ENCODE assay signal across 10 cellular contexts in genomic region chr10:90847436-90847835, GRCh38. TPM values are rescaled to one million over a fixed set of nuclear protein-coding genes. Genes with fewer than 3 reads are reported as not detected.
A peak's percentile ranks its signal among the peaks of the same experiment; 100 is the strongest.
DNase-seq lines count a peak whose midpoint lies in the region; ATAC-seq and TF ChIP-seq lines count a peak whose summit lies in the region.
"Had no signal": no experiment of that assay in that cellular context is flagged by ENCODE, and none has a peak within 500 bp of the region (broad histone marks: within the 10 kb centered on the region; RNA-seq: fewer than 3 reads in every experiment).

No MANE protein-coding gene starts in this region.

- DNase-seq in A172 (ENCODE audit: low spot score) (peak; percentile 38), HFFc6 (peak; percentile 42), SKM-1 treated with dmso at 0.1 percent for 144 hours (lab: John Stamatoyannopoulos, UW; ENCODE audit: unreplicated experiment) (peak; percentile 59), foreskin fibroblast (peak; percentile 63 to 81), DMS79 (lab: John Stamatoyannopoulos, UW) (no peak), dedifferentiated amniotic fluid mesenchymal stem cell (ENCODE audit: extremely low spot score) (no peak)
- DNase-seq in stimulated activated CD4-positive, alpha-beta T cell treated with anti-CD3 and anti-CD28 coated beads, Interleukin-4, amount 100 ng/mL, for 24 hours, result no peak
- DNase-seq: SW 1271 had no signal

- H3K9me3 Mint-ChIP-seq in HFFc6, result peaks cover 20% of the 10 kb centered on the region

- peaks cover 34% of the 10 kb centered on the region for H3K4me1 Mint-ChIP-seq in HFFc6 (ENCODE audit: low read depth)

- peaks cover 6% of the 10 kb centered on the region for H3K27me3 Mint-ChIP-seq in HFFc6 (ENCODE audit: insufficient read depth)

- peak overlapping the region; percentile 39; the same call in 1 of the 2 replicates for H3K27ac Mint-ChIP-seq in HFFc6

- no peak overlapping the region for H3K4me3 ChIP-seq in foreskin fibroblast (ENCODE audit: low read depth in 1 of 2, low read length in 2 of 2)

- TF ChIP-seq CTCF in HFFc6 (IDR thresholded peaks at IDR 0.05), result no peak
- TF ChIP-seq CTCF in foreskin fibroblast (IDR thresholded peaks at IDR 0.05; ENCODE audit: low read depth, low read length), result no peak

- peaks cover 22% of the 10 kb centered on the region for H3K36me3 Mint-ChIP-seq in HFFc6 (ENCODE audit: low read depth)

- no peak for ATAC-seq in HG02852 (IDR thresholded peaks at IDR 0.05; ENCODE audit: unreplicated experiment)

- peak overlapping the region; percentile 16; the same call in 1 of the 2 replicates for H3K4me3 Mint-ChIP-seq in HFFc6
- H3K4me3 Mint-ChIP-seq: CD14-positive monocyte had no signal

RNA-seq across cellular contexts. Expression of gene HTR7, which starts 10.4 kb away (rescaled TPM):
- 0.12 and 0.31 TPM in 2 replicates for total RNA-seq in A172 (2014; rRNA removed; shearing (Covaris generic))
- total RNA-seq in HFFc6 (2021; fragmentation: NEBNext Ultra II Directional; extraction: Animal tissue kit (Norgen Biotek cat#: 25700)), result under 1 TPM; 0.23 to 0.50 (median 0.30) TPM

RNA-seq across cellular contexts. Expression of gene RPP30, which starts 24.3 kb away (rescaled TPM):
- 114 and 150 TPM in 2 replicates for total RNA-seq in A172 (2014; rRNA removed; shearing (Covaris generic))
- total RNA-seq in HFFc6 (2021; fragmentation: NEBNext Ultra II Directional; extraction: Animal tissue kit (Norgen Biotek cat#: 25700)), result 10 to 100 TPM; 31.2 to 48.3 (median 42.4) TPM

Comparison
In these comparisons a context has a peak if more than half of its experiments do, and no peak if none do; other contexts are left out.
1. DNase-seq: peak in A172 (single experiment), HFFc6 (single experiment), SKM-1 treated with dmso at 0.1 percent for 144 hours (single experiment) and foreskin fibroblast (2 of 2); none in DMS79 (single experiment), dedifferentiated amniotic fluid mesenchymal stem cell (single experiment) and stimulated activated CD4-positive, alpha-beta T cell treated with anti-CD3 and anti-CD28 coated beads, Interleukin-4, amount 100 ng/mL, for 24 hours (single experiment).